ENCODE assay signal across 16 cellular contexts in the genomic region with DNA sequence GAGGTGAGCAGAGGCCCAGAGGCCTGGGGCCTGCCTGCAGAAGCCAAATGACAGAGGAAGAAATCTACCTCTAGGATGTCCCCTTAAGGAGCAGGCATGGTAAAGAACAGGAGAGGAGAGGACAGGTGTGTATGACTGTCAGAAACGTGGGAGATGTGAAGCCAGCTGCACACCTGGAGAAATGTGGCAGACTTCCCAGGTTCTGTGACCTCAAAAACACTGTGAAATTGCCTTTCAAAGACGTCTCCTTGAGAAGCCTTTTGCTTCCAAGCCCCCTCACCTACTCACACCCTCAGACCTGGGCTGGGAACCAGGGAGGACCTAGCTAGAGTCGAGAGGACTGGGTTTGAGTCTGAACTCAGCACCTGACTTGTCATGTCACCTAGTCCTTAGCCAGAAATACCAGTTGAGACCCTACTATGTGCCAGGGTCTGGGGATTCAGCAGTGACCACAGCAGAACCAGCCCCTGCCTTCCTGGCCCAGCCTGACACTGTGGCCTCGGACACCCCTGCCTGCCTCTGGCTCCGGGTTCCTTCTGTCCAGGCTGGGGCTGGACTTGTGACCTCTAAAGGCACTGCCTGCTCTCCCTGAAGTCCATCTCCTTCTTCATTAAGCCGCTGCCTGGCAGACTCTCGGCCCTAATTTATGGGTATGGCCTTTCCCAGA. TPM values are rescaled to one million over a fixed set of nuclear protein-coding genes. Genes with fewer than 3 reads are reported as not detected.
DNase-seq lines count a peak whose midpoint lies in the region; ATAC-seq and TF ChIP-seq lines count a peak whose summit lies in the region.
"Had no signal": no experiment of that assay in that cellular context is flagged by ENCODE, and none has a peak within 500 bp of the region (broad histone marks: within the 10 kb centered on the region; RNA-seq: fewer than 3 reads in every experiment).

No MANE protein-coding gene starts in this region.

- peaks cover 32% of the 10 kb centered on the region for H3K27me3 Mint-ChIP-seq in chondrocyte (ENCODE audit: low read depth)
- H3K27me3 Mint-ChIP-seq in MCF 10A (ENCODE audit: insufficient read depth, unreplicated experiment) = peaks cover 78% of the 10 kb centered on the region

- no peaks in the 10 kb centered on the region for H3K9me3 Mint-ChIP-seq in chondrocyte (ENCODE audit: low read depth)
- H3K9me3 Mint-ChIP-seq in MCF 10A (ENCODE audit: unreplicated experiment) = no peaks in the 10 kb centered on the region
- H3K9me3 Mint-ChIP-seq: CD4-positive, alpha-beta T cell had no signal

- peak; percentile 25 for DNase-seq in activated CD4-positive, CD25-positive, alpha-beta regulatory T cell treated with anti-CD3 and anti-CD28 coated beads, Interleukin-2, amount 50 U/mL, for 72 hours
- DNase-seq in DMS79 treated with DMSO at 0.1 percent for 48 hours (lab: John Stamatoyannopoulos, UW) (peak; percentile 78), chondrocyte (ENCODE audit: low spot score) (peak; percentile 54), posterior vena cava (ENCODE audit: low spot score) (peak; percentile 62), MCF 10A (ENCODE audit: unreplicated experiment) (no peak), AML-193 (lab: John Stamatoyannopoulos, UW) (no peak), NCI-H2171 (lab: John Stamatoyannopoulos, UW) (no peak)
- DNase-seq: MM.1S; NCI-H1105; NCI-H187 treated with DMSO at 0.1 percent for 48 hours; NCI-H524 treated with DMSO at 0.1 percent for 48 hours; NK-92 treated with Interleukin-12 subunit alpha and Interleukin-12 subunit beta, amount 100 ng/mL, for 24 hours had no signal

- H3K4me1 Mint-ChIP-seq in chondrocyte (ENCODE audit: low read depth) (peaks cover 5% of the 10 kb centered on the region), MCF 10A (ENCODE audit: insufficient read depth, unreplicated experiment) (no peaks in the 10 kb centered on the region)

- H3K4me3 Mint-ChIP-seq in chondrocyte (ENCODE audit: unreplicated experiment) (no peak overlapping the region), MCF 10A (ENCODE audit: unreplicated experiment) (no peak overlapping the region)
- H3K4me3 Mint-ChIP-seq: CD4-positive, alpha-beta T cell had no signal

- BruUV-seq in MCF 10A (replicated peaks; lab: Mats Ljungman, UMichigan) = no TSS peak

- H3K36me3 Mint-ChIP-seq in chondrocyte (ENCODE audit: low read depth) = no peaks in the 10 kb centered on the region
- H3K36me3 Mint-ChIP-seq in MCF 10A (ENCODE audit: insufficient read depth, unreplicated experiment) = no peaks in the 10 kb centered on the region

- no peak for ATAC-seq in activated CD4-positive, CD25-positive, alpha-beta regulatory T cell treated with anti-CD3 and anti-CD28 coated beads, Interleukin-2, amount 50 U/mL, for 24 hours

- intact Hi-C loops in posterior vena cava (cut with DNase I) = loop anchor here (10.0 kb wide), 2 partner anchors 221 to 311 kb away; no protein-coding TSS in a partner anchor
- intact Hi-C loops in MCF 10A (cut with micrococcal nuclease) = no loop called here

- no peak overlapping the region for H3K27ac Mint-ChIP-seq in chondrocyte (ENCODE audit: unreplicated experiment)
- no peak overlapping the region for H3K27ac Mint-ChIP-seq in MCF 10A (ENCODE audit: low read depth, unreplicated experiment)
- H3K27ac Mint-ChIP-seq: CD4-positive, alpha-beta T cell had no signal

- POLR2A ChIA-PET in MCF 10A (lab: Yijun Ruan, JAX) = no interaction called here

- TF ChIP-seq CTCF in chondrocyte (IDR thresholded peaks at IDR 0.05) (no peak), MCF 10A (IDR thresholded peaks at IDR 0.05; ENCODE audit: unreplicated experiment) (no peak)

- CTCF ChIA-PET in MCF 10A (lab: Yijun Ruan, JAX) = interaction anchor here (0.5 to 12.5 kb wide), 7 partner anchors 15 to 675 kb away, joined by 3 to 251 read pairs (median 3); no protein-coding TSS in a partner anchor

RNA-seq across cellular contexts. Expression of a gene that starts 5.6 kb away (rescaled TPM):
- 0.24 to 0.82 TPM (median 0.74 TPM) in 3 replicates for total RNA-seq in chondrocyte
- total RNA-seq in posterior vena cava = under 1 TPM; 0.46 to 0.67 TPM
- total RNA-seq in MCF 10A (2022) = not detected in 2 replicates
- total RNA-seq: Daoy, H4 had no signal

Comparison
In these comparisons a context has a peak if more than half of its experiments do, and no peak if none do; other contexts are left out.
1. DNase-seq: peak in activated CD4-positive, CD25-positive, alpha-beta regulatory T cell treated with anti-CD3 and anti-CD28 coated beads, Interleukin-2, amount 50 U/mL, for 72 hours (single experiment), DMS79 treated with DMSO at 0.1 percent for 48 hours (single experiment), chondrocyte (single experiment) and posterior vena cava (single experiment); none in MCF 10A (single experiment), AML-193 (0 of 2) and NCI-H2171 (single experiment).